ENCODE assay signal across 1 cellular context in genomic region chr2:37629529-37629928, GRCh38.
TF ChIP-seq lines count a peak whose summit lies in the region.

No MANE protein-coding gene starts in this region.

TF ChIP-seq in GM12878, 131 proteins besides CTCF, POLR2A, EP300 and RAD21 (continued from another document):
- TF ChIP-seq MXI1 (IDR thresholded peaks at IDR 0.05; ENCODE audit: low read depth, low read length): no peak
- peak; percentile 83 for TF ChIP-seq CREB1 (IDR thresholded peaks at IDR 0.05; ENCODE audit: low read depth)
- TF ChIP-seq YBX1 (IDR thresholded peaks at IDR 0.05): no peak
- no peak for TF ChIP-seq TCF7 (IDR thresholded peaks at IDR 0.05; ENCODE audit: borderline replicate concordance)
- TF ChIP-seq ELK1 (IDR thresholded peaks at IDR 0.05; ENCODE audit: low read depth, low read length): no peak
- TF ChIP-seq MYB (IDR thresholded peaks at IDR 0.05; ENCODE audit: borderline replicate concordance, low read depth, low read length): no peak
- TF ChIP-seq ZBED1 (IDR thresholded peaks at IDR 0.05; ENCODE audit: borderline replicate concordance): 0 out of 2 replicates have a peak, but pooled peaks have one; percentile 11
- TF ChIP-seq ZBTB4 (CRISPR knock-in tag; IDR thresholded peaks at IDR 0.05): no peak
- TF ChIP-seq RELB (IDR thresholded peaks at IDR 0.05; ENCODE audit: low read depth): no peak
- no peak for TF ChIP-seq ZNF384 (IDR thresholded peaks at IDR 0.05; ENCODE audit: borderline replicate concordance, low read depth, low read length)
- no peak for TF ChIP-seq ZBTB33 (IDR thresholded peaks at IDR 0.05)
- TF ChIP-seq EZH2 (IDR thresholded peaks at IDR 0.05; ENCODE audit: borderline replicate concordance, control insufficient read depth, low read depth, low read length): no peak
- TF ChIP-seq MYC (IDR thresholded peaks at IDR 0.05; ENCODE audit: insufficient read depth, insufficient read length, insufficient replicate concordance, low read length, severe bottlenecking): no peak
- TF ChIP-seq USF2 (IDR thresholded peaks at IDR 0.05; ENCODE audit: borderline replicate concordance, low read depth, low read length): no peak
- peak; percentile 84 for TF ChIP-seq BCL11A (IDR thresholded peaks at IDR 0.05; ENCODE audit: low read depth, low read length)
- TF ChIP-seq ZNF687 (IDR thresholded peaks at IDR 0.05): peak; percentile 66; the same call in 1 of the 2 replicates
- TF ChIP-seq CREM (IDR thresholded peaks at IDR 0.05; ENCODE audit: low read depth): peak; percentile 83
- peak; percentile 81 for TF ChIP-seq JUNB (IDR thresholded peaks at IDR 0.05)
